Comparison of ENCODE assay signal across 8 cellular contexts in the genomic region with DNA sequence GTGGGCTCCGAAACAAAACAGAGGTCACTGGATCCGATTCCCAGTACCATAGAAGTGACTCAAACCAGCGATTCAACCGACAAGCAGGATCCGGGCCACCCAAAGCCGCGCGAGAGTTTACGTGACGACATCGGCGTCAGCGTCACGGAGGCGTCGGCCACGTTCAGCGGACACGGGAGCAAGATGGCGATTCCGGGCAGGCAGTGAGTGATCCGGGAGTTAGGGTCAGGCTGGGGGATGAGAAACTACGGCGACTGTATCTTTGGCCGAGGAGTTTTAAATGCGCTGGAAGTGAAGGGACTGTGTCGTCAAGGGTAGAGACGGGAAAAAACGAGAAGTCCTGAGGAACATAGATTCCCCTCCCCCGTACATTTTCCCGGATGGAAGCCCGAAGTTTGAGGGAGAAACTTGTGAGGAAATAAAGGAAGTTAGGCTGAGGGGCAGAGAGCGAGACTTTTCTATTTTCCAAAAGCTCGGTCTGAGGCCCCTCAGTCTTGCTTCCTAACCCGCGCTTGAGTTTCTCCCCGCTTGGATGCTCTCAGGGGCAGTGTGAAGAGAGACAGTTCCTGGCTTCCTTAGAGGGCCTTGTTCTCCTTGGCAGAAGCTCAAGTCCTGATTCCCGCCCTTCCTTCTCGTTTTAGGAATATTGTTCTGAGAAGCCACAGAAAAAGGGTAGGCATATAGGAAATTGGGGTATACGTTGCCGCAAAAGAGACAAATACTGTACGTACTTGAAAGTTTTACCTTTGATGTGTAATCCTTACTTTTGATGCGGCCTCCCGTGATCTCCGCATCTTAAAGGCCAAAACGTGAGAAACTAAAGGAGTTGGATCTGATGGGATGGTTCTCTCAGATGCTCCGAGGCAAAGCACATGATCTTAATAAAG. TPM values are rescaled to one million over a fixed set of nuclear protein-coding genes. Genes with fewer than 3 reads are reported as not detected.
DNase-seq lines count a peak whose midpoint lies in the region; ATAC-seq and TF ChIP-seq lines count a peak whose summit lies in the region.

A gene with protein sequence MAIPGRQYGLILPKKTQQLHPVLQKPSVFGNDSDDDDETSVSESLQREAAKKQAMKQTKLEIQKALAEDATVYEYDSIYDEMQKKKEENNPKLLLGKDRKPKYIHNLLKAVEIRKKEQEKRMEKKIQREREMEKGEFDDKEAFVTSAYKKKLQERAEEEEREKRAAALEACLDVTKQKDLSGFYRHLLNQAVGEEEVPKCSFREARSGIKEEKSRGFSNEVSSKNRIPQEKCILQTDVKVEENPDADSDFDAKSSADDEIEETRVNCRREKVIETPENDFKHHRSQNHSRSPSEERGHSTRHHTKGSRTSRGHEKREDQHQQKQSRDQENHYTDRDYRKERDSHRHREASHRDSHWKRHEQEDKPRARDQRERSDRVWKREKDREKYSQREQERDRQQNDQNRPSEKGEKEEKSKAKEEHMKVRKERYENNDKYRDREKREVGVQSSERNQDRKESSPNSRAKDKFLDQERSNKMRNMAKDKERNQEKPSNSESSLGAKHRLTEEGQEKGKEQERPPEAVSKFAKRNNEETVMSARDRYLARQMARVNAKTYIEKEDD (plus strand): TSS at position 156 of the 887 bp plus-strand sequence. CDS start 28 bp downstream, at position 184.

- H3K9me3 ChIP-seq in BE2C = no peaks in the 10 kb centered on the region

- TF ChIP-seq CTCF in BE2C (IDR thresholded peaks at IDR 0.05; ENCODE audit: low read depth, low read length) = no peak

- H3K36me3 ChIP-seq in BE2C = peaks cover 8% of the 10 kb centered on the region

- peak; percentile 55 for ATAC-seq in HG03558 (IDR thresholded peaks at IDR 0.05; ENCODE audit: extremely low read depth, unreplicated experiment)

- H3K4me1 ChIP-seq in BE2C = no peaks in the 10 kb centered on the region

- H3K27me3 ChIP-seq in BE2C = no peaks in the 10 kb centered on the region

- peak within 1 kb of the TSS; percentile 77 for H3K4me3 ChIP-seq in BE2C (ENCODE audit: low read depth, low read length)

- peak; percentile 89 for DNase-seq in BE2C
- DNase-seq in GM19240 (ENCODE audit: insufficient read length, low spot score) = peak; percentile 80
- peak; percentile 91 for DNase-seq in NCI-H748 treated with DMSO at 0.1 percent for 48 hours (lab: John Stamatoyannopoulos, UW)
- peak; percentile 92 for DNase-seq in activated CD4-positive, alpha-beta T cell treated with anti-CD3 and anti-CD28 coated beads, Interleukin-2, amount 50 U/mL, for 1 hour
- DNase-seq in dedifferentiated amniotic fluid mesenchymal stem cell (ENCODE audit: extremely low spot score) = peak; percentile 96
- DNase-seq in left kidney (ENCODE audit: low read depth, low spot score) = peak; percentile 99
- peak; percentile 96 for DNase-seq in stimulated activated CD4-positive, alpha-beta T cell treated with anti-CD3 and anti-CD28 coated beads, Interleukin-1b, Interleukin-23, amount 100 ng/mL, for 48 hours

RNA-seq across cellular contexts. Expression of the gene that starts here (rescaled TPM):
- polyA plus RNA-seq in BE2C (2012; ENCODE audit: insufficient read depth, insufficient read length, low read depth) = 16.4 TPM

Comparison
In these comparisons a context has a peak if more than half of its experiments do, and no peak if none do; other contexts are left out.
1. Peak in every context shown above with its lines: DNase-seq, ATAC-seq and H3K4me3 ChIP-seq.